In the genomic region with DNA sequence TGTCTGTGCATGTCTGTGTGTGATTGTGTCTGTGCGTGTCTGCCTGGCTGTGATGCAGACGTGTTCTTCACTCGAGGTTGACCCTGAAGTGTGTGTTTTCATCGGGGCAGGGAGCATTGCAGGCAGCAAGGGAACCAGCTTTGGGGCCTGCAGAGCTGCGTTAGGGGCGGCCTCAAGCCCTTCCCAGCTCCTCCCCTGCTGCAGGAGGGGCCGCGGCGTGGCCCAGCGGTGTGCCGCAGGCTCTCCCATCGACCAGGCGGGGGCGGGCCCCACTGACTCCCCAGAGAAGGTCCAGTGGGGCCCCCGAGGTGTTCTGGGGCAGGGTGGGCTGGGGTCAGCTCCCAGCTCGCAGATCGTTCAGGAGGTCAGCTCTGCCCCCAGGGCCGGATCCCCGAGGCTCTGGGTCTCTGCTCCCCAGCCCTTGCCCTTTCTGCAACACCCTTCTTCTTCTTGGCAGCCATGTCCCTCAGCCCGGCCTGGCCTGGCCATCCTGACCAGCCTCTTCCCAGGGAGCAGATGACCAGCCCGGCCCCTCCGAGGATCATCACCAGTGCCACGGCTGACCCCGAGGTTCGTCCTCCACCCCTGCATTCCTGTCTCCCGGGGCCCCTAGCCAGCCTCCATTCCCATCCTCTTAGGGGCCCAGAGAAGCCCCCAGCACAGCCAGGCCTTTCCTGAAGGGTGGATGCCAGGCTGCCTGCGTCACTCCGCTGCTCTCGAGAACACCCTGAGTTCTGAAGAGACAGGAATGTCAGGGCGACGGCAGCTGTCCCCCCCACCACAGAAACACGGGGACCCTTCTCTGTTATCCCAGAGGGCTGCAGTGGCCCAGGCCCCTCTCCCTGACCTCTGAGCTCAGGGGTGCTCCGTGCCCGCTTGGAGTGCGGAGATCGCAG, we compare ENCODE assay signal across 8 cellular contexts. TPM values are rescaled to one million over a fixed set of nuclear protein-coding genes. Genes with fewer than 3 reads are reported as not detected.
DNase-seq lines count a peak whose midpoint lies in the region; ATAC-seq, FAIRE-seq and TF ChIP-seq lines count a peak whose summit lies in the region.

No MANE protein-coding gene starts in this region.

- H3K36me3 ChIP-seq in HepG2 (replicated peaks in 1 of 2; ENCODE audit: control insufficient read depth in 1 of 2, insufficient read depth in 2 of 2, low read length in 2 of 2), result no peaks in the 10 kb centered on the region

- FAIRE-seq in A549 (lab: Jason Lieb, UNC), result no peak
- no peak for FAIRE-seq in HepG2 (lab: Jason Lieb, UNC)

- TF ChIP-seq RAD21 in A549 (conservative IDR thresholded peaks at IDR 0.05 in 1 of 2, IDR thresholded peaks at IDR 0.05 in 1 of 2), result no peak
- TF ChIP-seq RAD21 in HepG2 (CRISPR knock-in tag; IDR thresholded peaks at IDR 0.05), result no peak

- H3K9me3 Mint-ChIP-seq in activated naive CD8-positive, alpha-beta T cell treated with anti-CD3 and anti-CD28 coated beads, Interleukin-2, amount 50 U/mL, for 24 hours, result no peaks in the 10 kb centered on the region
- no peaks in the 10 kb centered on the region for H3K9me3 Mint-ChIP-seq in osteocyte (ENCODE audit: unreplicated experiment)

- no peak overlapping the region for H3K4me3 ChIP-seq in A549
- H3K4me3 ChIP-seq in HepG2 (replicated peaks in 1 of 3; ENCODE audit: insufficient read depth in 1 of 3, low read depth in 2 of 3, low read length in 3 of 3), result peak overlapping the region in 2 of 3 experiments; percentile 24 to 62; a peak in 4 of 6 replicates
- no peak overlapping the region for H3K4me3 ChIP-seq in lower leg skin (ENCODE audit: low read depth, poor library complexity, severe bottlenecking)

- DNase-seq in A549 (ENCODE audit: low read depth in 1 of 2, low spot score in 1 of 2) (peak in 1 of 2 experiments; percentile 44), HepG2 (ENCODE audit: low spot score) (peak; percentile 39), lower leg skin (ENCODE audit: low spot score in 2 of 2) (no peak), osteocyte (ENCODE audit: extremely low spot score, unreplicated experiment) (no peak), Ammon's horn (ENCODE audit: low spot score) (no peak)
- DNase-seq in activated naive CD8-positive, alpha-beta T cell treated with anti-CD3 and anti-CD28 coated beads, Interleukin-2, amount 50 U/mL, for 24 hours, result peak; percentile 20

- no peak for TF ChIP-seq EP300 in A549 (IDR thresholded peaks at IDR 0.05)
- TF ChIP-seq EP300 in HepG2 (IDR thresholded peaks at IDR 0.05; ENCODE audit: low read depth in 2 of 2, low read length in 2 of 2), result no peak
- TF ChIP-seq EP300 in HepG2 (CRISPR knock-in tag; IDR thresholded peaks at IDR 0.05; ENCODE audit: borderline replicate concordance), result no peak

- TF ChIP-seq POLR2A in A549 (IDR thresholded peaks at IDR 0.05; ENCODE audit: low read length) (no peak), HepG2 (IDR thresholded peaks at IDR 0.05; ENCODE audit: insufficient read depth in 1 of 2, low read depth in 2 of 2, low read length in 2 of 2) (no peak), lower leg skin (IDR thresholded peaks at IDR 0.05) (no peak)

- in situ Hi-C loops in HepG2 (cut with HindIII; ENCODE audit: extremely low pct_ligation_motif_present, low pct_unique_long_range_greater_than_20kb), result no loop called here

- no peaks in the 10 kb centered on the region for H3K79me2 ChIP-seq in HepG2 (ENCODE audit: insufficient read depth, low read length)

- H3K9me3 ChIP-seq in A549, result no peaks in the 10 kb centered on the region
- H3K9me3 ChIP-seq in HepG2 (ENCODE audit: low read length), result no peaks in the 10 kb centered on the region

- TF ChIP-seq CTCF in A549 (IDR thresholded peaks at IDR 0.05), result no peak
- TF ChIP-seq CTCF in HepG2 (CRISPR knock-in tag; IDR thresholded peaks at IDR 0.05), result peak; percentile 65
- no peak for TF ChIP-seq CTCF in lower leg skin (IDR thresholded peaks at IDR 0.05)
- TF ChIP-seq CTCF in osteocyte (IDR thresholded peaks at IDR 0.05), result no peak

- H3K4me3 Mint-ChIP-seq in activated naive CD8-positive, alpha-beta T cell treated with anti-CD3 and anti-CD28 coated beads, Interleukin-2, amount 50 U/mL, for 24 hours, result no peak overlapping the region
- H3K4me3 Mint-ChIP-seq in osteocyte (ENCODE audit: unreplicated experiment), result no peak overlapping the region

- peak overlapping the region; percentile 43; the same call in 1 of the 2 replicates for H3K9ac ChIP-seq in HepG2 (ENCODE audit: insufficient read depth, low read depth, low read length)

- H3K27ac ChIP-seq in A549 (0 out of 6 replicates have a peak overlapping the region, but pooled peaks of 1 of the 2 experiments have one; percentile 42), HepG2 (ENCODE audit: extremely low read length, insufficient read depth, low read length) (no peak overlapping the region)

- no peaks in the 10 kb centered on the region for H3K4me1 ChIP-seq in A549
- H3K4me1 ChIP-seq in HepG2 (ENCODE audit: insufficient read depth, low read length), result peaks cover 9% of the 10 kb centered on the region

- WGBS in A549 (ENCODE audit: missing lambda C conversion rate), result 71% methylated on average over 17 of the region's 36 CpGs
- 21% methylated on average over 28 of the region's 36 CpGs for WGBS in HepG2 (ENCODE audit: low lambda C conversion rate)
- WGBS in lower leg skin, 2 donors, result 53 to 61% methylated on average over 19 to 26 of the region's 36 CpGs

- POLR2A ChIA-PET in A549 (lab: Yijun Ruan, JAX) (interaction anchor here (0.6 kb wide), 1 partner anchor 162 kb away, joined by 4 read pairs; no protein-coding TSS in a partner anchor), HepG2 (lab: Yijun Ruan, JAX) (interaction anchor here (0.6 to 1.0 kb wide), 4 partner anchors 10 to 67 kb away, joined by 3 to 5 read pairs (median 3); a partner anchor contains a TSS)

- H2AFZ ChIP-seq in HepG2 (ENCODE audit: low read length), result no peak overlapping the region

- no peaks in the 10 kb centered on the region for H4K20me1 ChIP-seq in HepG2 (ENCODE audit: insufficient read depth, low read length)

- CTCF ChIA-PET in A549 (lab: Yijun Ruan, JAX) (interaction anchor here (0.6 to 1.2 kb wide), 2 partner anchors 12 to 26 kb away, joined by 3 read pairs; no protein-coding TSS in a partner anchor), HepG2 (lab: Yijun Ruan, JAX; ENCODE audit: low intra/inter-chr PET ratio, low total read pairs) (no interaction called here)

- H3K27ac Mint-ChIP-seq in activated naive CD8-positive, alpha-beta T cell treated with anti-CD3 and anti-CD28 coated beads, Interleukin-2, amount 50 U/mL, for 24 hours, result no peak overlapping the region
- H3K27ac Mint-ChIP-seq in osteocyte (ENCODE audit: unreplicated experiment), result no peak overlapping the region

- H3K4me1 Mint-ChIP-seq in activated naive CD8-positive, alpha-beta T cell treated with anti-CD3 and anti-CD28 coated beads, Interleukin-2, amount 50 U/mL, for 24 hours, result no peaks in the 10 kb centered on the region
- H3K4me1 Mint-ChIP-seq in osteocyte (ENCODE audit: unreplicated experiment), result no peaks in the 10 kb centered on the region

- intact Hi-C loops in HepG2 (cut with micrococcal nuclease; ENCODE audit: unreplicated experiment) (no loop called here), lower leg skin (cut with DNase I; ENCODE audit: low total_unique reads) (no loop called here)

- no peaks in the 10 kb centered on the region for H3K36me3 Mint-ChIP-seq in activated naive CD8-positive, alpha-beta T cell treated with anti-CD3 and anti-CD28 coated beads, Interleukin-2, amount 50 U/mL, for 24 hours (ENCODE audit: low read depth)
- no peaks in the 10 kb centered on the region for H3K36me3 Mint-ChIP-seq in osteocyte (ENCODE audit: unreplicated experiment)

- no TSS peak for BruUV-seq in HepG2 (replicated peaks; lab: Mats Ljungman, UMichigan)

- no peaks in the 10 kb centered on the region for H3K27me3 Mint-ChIP-seq in activated naive CD8-positive, alpha-beta T cell treated with anti-CD3 and anti-CD28 coated beads, Interleukin-2, amount 50 U/mL, for 24 hours
- H3K27me3 Mint-ChIP-seq in osteocyte (ENCODE audit: unreplicated experiment), result no peaks in the 10 kb centered on the region

- H3K4me2 ChIP-seq in A549, result 0 out of 3 replicates have a peak overlapping the region, but pooled peaks have one; percentile 12
- H3K4me2 ChIP-seq in HepG2 (ENCODE audit: low read depth, low read length), result peak overlapping the region; percentile 82

- H3K27me3 ChIP-seq in HepG2 (ENCODE audit: control insufficient read depth in 1 of 2, insufficient read depth in 2 of 2, low read length in 2 of 2), result peaks cover 3 to 24% of the 10 kb centered on the region in 2 experiments

- ATAC-seq in A549, result peak; percentile 42 to 80; a peak in 4 of 6 replicates
- ATAC-seq in GM21367 (IDR thresholded peaks at IDR 0.05; ENCODE audit: unreplicated experiment), result peak; percentile 60
- ATAC-seq in activated naive CD8-positive, alpha-beta T cell treated with anti-CD3 and anti-CD28 coated beads, Interleukin-2, amount 50 U/mL, for 24 hours, result no peak
- ATAC-seq in HepG2, result peak; percentile 79
- ATAC-seq in GM18868 (IDR thresholded peaks at IDR 0.05; ENCODE audit: unreplicated experiment), result no peak

RNA-seq across cellular contexts. Expression of a gene that starts 11.1 kb away (rescaled TPM):
- polyA plus RNA-seq in A549 (2011; rRNA removed) (0.04 TPM in 1 of 2 replicates, not detected in the other), A549 (2017; fragmentation: RNase III; extraction: RNeasy Plus Mini Kit Qiagen cat#74134 plus additional on column Dnase treatment) (0.03 to 0.04 TPM (median 0.03 TPM) in 3 replicates), HepG2 (2011; rRNA removed) (0.05 and 0.07 TPM in 2 replicates)
- 0.01 TPM in 1 of 2 replicates, not detected in the other for polyA plus RNA-seq in A549 (2012; cell fraction: cytosol; rRNA removed)
- polyA plus RNA-seq in A549 (2012; cell fraction: nucleus; rRNA removed), result 0.05 and 0.07 TPM in 2 replicates
- 0.08 TPM in 1 of 2 replicates, not detected in the other for polyA minus RNA-seq in A549 (2011; rRNA and poly(A)+ RNA removed)
- total RNA-seq in HepG2 (2016; rRNA removed; fragmentation: Illumina TruSeq; extraction: Trizol) (not detected in 2 replicates), lower leg skin (under 1 TPM; 0.13 to 0.64 (median 0.34) TPM), osteocyte (1.0 and 1.2 TPM in 2 replicates)
- total RNA-seq in HepG2 (2016; cell fraction: cytosol; rRNA removed; fragmentation: Illumina TruSeq; extraction: Trizol; ENCODE audit: low read depth), result not detected in 2 replicates
- total RNA-seq in HepG2 (2016; cell fraction: insoluble cytoplasmic fraction; rRNA removed; fragmentation: Illumina TruSeq; extraction: Trizol), result not detected in 2 replicates
- not detected in 2 replicates for total RNA-seq in HepG2 (2016; cell fraction: membrane; rRNA removed; fragmentation: Illumina TruSeq; extraction: Trizol)
- not detected in 2 replicates for total RNA-seq in HepG2 (2016; cell fraction: nucleus; rRNA removed; fragmentation: Illumina TruSeq; extraction: Trizol)
- polyA plus RNA-seq in HepG2 (2011; cell fraction: cytosol; rRNA removed), result 0.03 and 0.05 TPM in 2 replicates
- 0.35 and 0.38 TPM in 2 replicates for polyA plus RNA-seq in HepG2 (2011; cell fraction: nucleus; rRNA removed)
- polyA plus RNA-seq in HepG2 (2012), result not detected in 2 replicates
- not detected in 2 replicates for polyA plus RNA-seq in HepG2 (2016; cell fraction: cytosol; fragmentation: Illumina TruSeq; extraction: Trizol; ENCODE audit: low read depth)
- polyA plus RNA-seq in HepG2 (2016; cell fraction: insoluble cytoplasmic fraction; fragmentation: Illumina TruSeq; extraction: Trizol; ENCODE audit: low read depth), result not detected in 2 replicates
- not detected in 2 replicates for polyA plus RNA-seq in HepG2 (2016; cell fraction: membrane; fragmentation: Illumina TruSeq; extraction: Trizol; ENCODE audit: low read depth)
- polyA plus RNA-seq in HepG2 (2016; cell fraction: nucleus; fragmentation: Illumina TruSeq; extraction: Trizol; ENCODE audit: insufficient read depth, low read depth), result not detected in 2 replicates
- 0.23 and 0.42 TPM in 2 replicates for polyA minus RNA-seq in HepG2 (2011; rRNA and poly(A)+ RNA removed; ENCODE audit: low replicate concordance)
- not detected in 2 replicates for polyA minus RNA-seq in HepG2 (2011; cell fraction: cytosol; rRNA and poly(A)+ RNA removed)
- polyA minus RNA-seq in HepG2 (2011; cell fraction: nucleus; rRNA and poly(A)+ RNA removed), result 0.12 and 0.39 TPM in 2 replicates

RNA-seq across cellular contexts. Expression of a gene that starts 27.3 kb away (rescaled TPM):
- 0.04 and 0.07 TPM in 2 replicates for polyA plus RNA-seq in A549 (2011; rRNA removed)
- 0.12 and 0.16 TPM in 2 replicates for polyA plus RNA-seq in A549 (2012; cell fraction: cytosol; rRNA removed)
- polyA plus RNA-seq in A549 (2012; cell fraction: nucleus; rRNA removed), result 0.80 and 1.0 TPM in 2 replicates
- polyA plus RNA-seq in A549 (2017; fragmentation: RNase III; extraction: RNeasy Plus Mini Kit Qiagen cat#74134 plus additional on column Dnase treatment), result 0.15 to 0.22 TPM (median 0.17 TPM) in 3 replicates
- not detected in 2 replicates for polyA minus RNA-seq in A549 (2011; rRNA and poly(A)+ RNA removed)
- total RNA-seq in HepG2 (2016; rRNA removed; fragmentation: Illumina TruSeq; extraction: Trizol), result 0.35 and 0.80 TPM in 2 replicates
- total RNA-seq in HepG2 (2016; cell fraction: cytosol; rRNA removed; fragmentation: Illumina TruSeq; extraction: Trizol; ENCODE audit: low read depth), result 0.09 TPM in 1 of 2 replicates, not detected in the other
- total RNA-seq in HepG2 (2016; cell fraction: insoluble cytoplasmic fraction; rRNA removed; fragmentation: Illumina TruSeq; extraction: Trizol), result 0.51 and 1.2 TPM in 2 replicates
- 0.34 and 0.38 TPM in 2 replicates for total RNA-seq in HepG2 (2016; cell fraction: membrane; rRNA removed; fragmentation: Illumina TruSeq; extraction: Trizol)
- 0.47 and 0.62 TPM in 2 replicates for total RNA-seq in HepG2 (2016; cell fraction: nucleus; rRNA removed; fragmentation: Illumina TruSeq; extraction: Trizol)
- polyA plus RNA-seq in HepG2 (2011; rRNA removed), result 0.42 and 0.45 TPM in 2 replicates
- 0.29 and 0.58 TPM in 2 replicates for polyA plus RNA-seq in HepG2 (2011; cell fraction: cytosol; rRNA removed)
- polyA plus RNA-seq in HepG2 (2011; cell fraction: nucleus; rRNA removed), result 2.1 TPM in 2 replicates
- polyA plus RNA-seq in HepG2 (2012), result 0.66 and 0.68 TPM in 2 replicates
- polyA plus RNA-seq in HepG2 (2016; cell fraction: cytosol; fragmentation: Illumina TruSeq; extraction: Trizol; ENCODE audit: low read depth), result 0.03 and 0.12 TPM in 2 replicates
- polyA plus RNA-seq in HepG2 (2016; cell fraction: insoluble cytoplasmic fraction; fragmentation: Illumina TruSeq; extraction: Trizol; ENCODE audit: low read depth), result 0.39 and 0.45 TPM in 2 replicates
- 0.17 and 0.19 TPM in 2 replicates for polyA plus RNA-seq in HepG2 (2016; cell fraction: membrane; fragmentation: Illumina TruSeq; extraction: Trizol; ENCODE audit: low read depth)
- polyA plus RNA-seq in HepG2 (2016; cell fraction: nucleus; fragmentation: Illumina TruSeq; extraction: Trizol; ENCODE audit: insufficient read depth, low read depth), result 0.68 and 1.8 TPM in 2 replicates
- polyA minus RNA-seq in HepG2 (2011; rRNA and poly(A)+ RNA removed; ENCODE audit: low replicate concordance), result 0.05 and 1.2 TPM in 2 replicates
- 0.40 and 0.53 TPM in 2 replicates for polyA minus RNA-seq in HepG2 (2011; cell fraction: cytosol; rRNA and poly(A)+ RNA removed)
- 0.39 and 0.50 TPM in 2 replicates for polyA minus RNA-seq in HepG2 (2011; cell fraction: nucleus; rRNA and poly(A)+ RNA removed)
- total RNA-seq in lower leg skin, result under 1 TPM in 2 of 4 donors, not detected in 2; 0.13 to 0.29 TPM
- not detected in 2 replicates for total RNA-seq in osteocyte

RNA-seq across cellular contexts. Expression of a gene that starts 31.4 kb away (rescaled TPM):
- polyA plus RNA-seq in A549 (2011; rRNA removed) (2.6 and 3.7 TPM in 2 replicates), A549 (2017; fragmentation: RNase III; extraction: RNeasy Plus Mini Kit Qiagen cat#74134 plus additional on column Dnase treatment) (2.0 to 3.6 TPM (median 2.6 TPM) in 3 replicates), HepG2 (2011; rRNA removed) (0.05 and 0.09 TPM in 2 replicates)
- polyA plus RNA-seq in A549 (2012; cell fraction: cytosol; rRNA removed), result 4.6 and 6.8 TPM in 2 replicates
- polyA plus RNA-seq in A549 (2012; cell fraction: nucleus; rRNA removed), result 11.7 and 15.4 TPM in 2 replicates
- 1.7 and 2.4 TPM in 2 replicates for polyA minus RNA-seq in A549 (2011; rRNA and poly(A)+ RNA removed)
- total RNA-seq in HepG2 (2016; rRNA removed; fragmentation: Illumina TruSeq; extraction: Trizol) (not detected in 2 replicates), lower leg skin (not detected), osteocyte (1.0 and 1.2 TPM in 2 replicates)
- total RNA-seq in HepG2 (2016; cell fraction: cytosol; rRNA removed; fragmentation: Illumina TruSeq; extraction: Trizol; ENCODE audit: low read depth), result not detected in 2 replicates
- not detected in 2 replicates for total RNA-seq in HepG2 (2016; cell fraction: insoluble cytoplasmic fraction; rRNA removed; fragmentation: Illumina TruSeq; extraction: Trizol)
- total RNA-seq in HepG2 (2016; cell fraction: membrane; rRNA removed; fragmentation: Illumina TruSeq; extraction: Trizol), result not detected in 2 replicates
- not detected in 2 replicates for total RNA-seq in HepG2 (2016; cell fraction: nucleus; rRNA removed; fragmentation: Illumina TruSeq; extraction: Trizol)
- polyA plus RNA-seq in HepG2 (2011; cell fraction: cytosol; rRNA removed), result 0.06 TPM in 1 of 2 replicates, not detected in the other
- 0.05 and 0.31 TPM in 2 replicates for polyA plus RNA-seq in HepG2 (2011; cell fraction: nucleus; rRNA removed)
- 0.28 TPM in 1 of 2 replicates, not detected in the other for polyA plus RNA-seq in HepG2 (2012)
- polyA plus RNA-seq in HepG2 (2016; cell fraction: cytosol; fragmentation: Illumina TruSeq; extraction: Trizol; ENCODE audit: low read depth), result not detected in 2 replicates
- not detected in 2 replicates for polyA plus RNA-seq in HepG2 (2016; cell fraction: insoluble cytoplasmic fraction; fragmentation: Illumina TruSeq; extraction: Trizol; ENCODE audit: low read depth)
- not detected in 2 replicates for polyA plus RNA-seq in HepG2 (2016; cell fraction: membrane; fragmentation: Illumina TruSeq; extraction: Trizol; ENCODE audit: low read depth)
- not detected in 2 replicates for polyA plus RNA-seq in HepG2 (2016; cell fraction: nucleus; fragmentation: Illumina TruSeq; extraction: Trizol; ENCODE audit: insufficient read depth, low read depth)
- polyA minus RNA-seq in HepG2 (2011; rRNA and poly(A)+ RNA removed; ENCODE audit: low replicate concordance), result 0.22 and 1.4 TPM in 2 replicates
- not detected in 2 replicates for polyA minus RNA-seq in HepG2 (2011; cell fraction: cytosol; rRNA and poly(A)+ RNA removed)
- polyA minus RNA-seq in HepG2 (2011; cell fraction: nucleus; rRNA and poly(A)+ RNA removed), result 0.13 TPM in 1 of 2 replicates, not detected in the other

Comparison
In these comparisons a context has a peak if more than half of its experiments do, and no peak if none do; other contexts are left out.
1. ATAC-seq: peak in A549 (2 of 2), GM21367 (single experiment) and HepG2 (single experiment); none in activated naive CD8-positive, alpha-beta T cell treated with anti-CD3 and anti-CD28 coated beads, Interleukin-2, amount 50 U/mL, for 24 hours (single experiment) and GM18868 (single experiment).
2. DNase-seq: peak in activated naive CD8-positive, alpha-beta T cell treated with anti-CD3 and anti-CD28 coated beads, Interleukin-2, amount 50 U/mL, for 24 hours (single experiment) and HepG2 (single experiment); none in lower leg skin (0 of 2), osteocyte (single experiment) and Ammon's horn (single experiment).
3. H3K4me3 ChIP-seq: peak in HepG2 (2 of 3); none in A549 (single experiment) and lower leg skin (single experiment).